In genomic region chr20:24769878-24770627, GRCh38 we compare ENCODE assay signal across 19 cellular contexts.
"Had no signal": no experiment of that assay in that cellular context is flagged by ENCODE, and none has a peak within 500 bp of the region (broad histone marks: within the 10 kb centered on the region; RNA-seq: fewer than 3 reads in every experiment).

No MANE protein-coding gene starts in this region.

- H3K27ac Mint-ChIP-seq: activated naive CD4-positive, alpha-beta T cell treated with anti-CD3 and anti-CD28 coated beads, Interleukin-2, amount 50 U/mL, for 24 hours; activated T-cell treated with anti-CD3 and anti-CD28 coated beads, Interleukin-2, amount 50 U/mL, for 72 hours; dendritic cell treated with granulocyte-macrophage colony-stimulating factor and Interleukin-4, amounts not matched to agents 40 ng/mL and 50 ng/mL, for 4 days; nephron; stimulated activated naive B cell treated with anti-CD40 and anti-IgM and Interleukin-4, amounts not matched to agents 10 μg/mL and 1 μg/mL and 100 μg/mL, for 72 hours; T-helper 17 cell; WTC11 had no signal

- H3K4me3 Mint-ChIP-seq: activated naive CD4-positive, alpha-beta T cell treated with anti-CD3 and anti-CD28 coated beads, Interleukin-2, amount 50 U/mL, for 24 hours; activated T-cell treated with anti-CD3 and anti-CD28 coated beads, Interleukin-2, amount 50 U/mL, for 72 hours; central memory CD8-positive, alpha-beta T cell; dendritic cell treated with granulocyte-macrophage colony-stimulating factor and Interleukin-4, amounts not matched to agents 40 ng/mL and 50 ng/mL, for 4 days; nephron; T-helper 17 cell; WTC11 had no signal

- H3K27me3 ChIP-seq: body of pancreas, right lobe of liver had no signal

- H3K27ac ChIP-seq: body of pancreas, psoas muscle, right lobe of liver had no signal

- H3K4me1 Mint-ChIP-seq: activated naive CD4-positive, alpha-beta T cell treated with anti-CD3 and anti-CD28 coated beads, Interleukin-2, amount 50 U/mL, for 24 hours; central memory CD8-positive, alpha-beta T cell; T-helper 17 cell had no signal

- H3K4me3 ChIP-seq: body of pancreas, lung, mucosa of descending colon, psoas muscle, right lobe of liver had no signal

- H3K36me3 Mint-ChIP-seq: activated naive CD4-positive, alpha-beta T cell treated with anti-CD3 and anti-CD28 coated beads, Interleukin-2, amount 50 U/mL, for 24 hours; WTC11 had no signal

- ATAC-seq: activated T-cell treated with anti-CD3 and anti-CD28 coated beads, Interleukin-2, amount 50 U/mL, for 72 hours; body of pancreas; mucosa of descending colon; psoas muscle; right lobe of liver; stimulated activated naive B cell treated with anti-CD40 and anti-IgM and Interleukin-4, amounts not matched to agents 10 μg/mL and 1 μg/mL and 100 μg/mL, for 72 hours; T-helper 17 cell; WTC11 had no signal

- H3K9me3 ChIP-seq: body of pancreas, mucosa of descending colon, psoas muscle, right lobe of liver had no signal

- DNase-seq: activated CD4-positive, alpha-beta T cell treated with anti-CD3 and anti-CD28 coated beads, Interleukin-2, amount 50 U/mL, for 1 hour; activated T-cell treated with anti-CD3 and anti-CD28 coated beads, Interleukin-2, amount 50 U/mL, for 72 hours; erythroblast; hippocampal formation; kidney glomerular epithelial cell; psoas muscle; stimulated activated CD4-positive, alpha-beta T cell treated with anti-CD3 and anti-CD28 coated beads, Interleukin-1b, Interleukin-23, amount 100 ng/mL, for 48 hours; stimulated activated naive B cell treated with anti-CD40 and anti-IgM and Interleukin-4, amounts not matched to agents 10 μg/mL and 1 μg/mL and 100 μg/mL, for 72 hours; substantia nigra; T-helper 17 cell had no signal

- H3K36me3 ChIP-seq: right lobe of liver had no signal

- H3K4me1 ChIP-seq: body of pancreas, psoas muscle, right lobe of liver had no signal
